ENCODE assay signal across 20 cellular contexts in genomic region chr16:88472637-88473205, GRCh38. TPM values are rescaled to one million over a fixed set of nuclear protein-coding genes. Genes with fewer than 3 reads are reported as not detected.
A peak's percentile ranks its signal among the peaks of the same experiment; 100 is the strongest.
DNase-seq lines count a peak whose midpoint lies in the region; ATAC-seq and TF ChIP-seq lines count a peak whose summit lies in the region.
"Had no signal": no experiment of that assay in that cellular context is flagged by ENCODE, and none has a peak within 500 bp of the region (broad histone marks: within the 10 kb centered on the region; RNA-seq: fewer than 3 reads in every experiment).

No MANE protein-coding gene starts in this region.

- no peaks in the 10 kb centered on the region for H3K27me3 Mint-ChIP-seq in activated T-cell treated with anti-CD3 and anti-CD28 coated beads, Interleukin-2, amount 50 U/mL, for 24 hours
- H3K27me3 Mint-ChIP-seq in activated T-cell treated with anti-CD3 and anti-CD28 coated beads, Interleukin-2, amount 50 U/mL, for 72 hours (ENCODE audit: low read depth): no peaks in the 10 kb centered on the region
- no peaks in the 10 kb centered on the region for H3K27me3 Mint-ChIP-seq in central memory CD8-positive, alpha-beta T cell
- H3K27me3 Mint-ChIP-seq: memory B cell had no signal

- intact Hi-C loops in right cardiac atrium (cut with DNase I): no loop called here

- WGBS in right cardiac atrium: 58% methylated on average over 22 of the region's 22 CpGs

- in situ Hi-C loops in GM13977 (cut with MboI; ENCODE audit: low pct_unique_long_range_greater_than_20kb, low sequenced_read_pairs, unreplicated experiment): no loop called here

- H3K4me3 ChIP-seq in right cardiac atrium (ENCODE audit: low read length) (peak overlapping the region; percentile 23), subcutaneous abdominal adipose tissue (ENCODE audit: low read depth in 1 of 5, low read length in 5 of 5) (peak overlapping the region in 3 of 5 donors; percentile 27 to 35 (median 31))
- H3K4me3 ChIP-seq: thyroid gland had no signal

- no peaks in the 10 kb centered on the region for H3K36me3 ChIP-seq in subcutaneous abdominal adipose tissue (ENCODE audit: control insufficient read depth in 5 of 5, insufficient read depth in 5 of 5, low read length in 5 of 5)
- H3K36me3 ChIP-seq: esophagus muscularis mucosa, thyroid gland had no signal

- peaks cover 3% of the 10 kb centered on the region for H3K36me3 Mint-ChIP-seq in activated T-cell treated with anti-CD3 and anti-CD28 coated beads, Interleukin-2, amount 50 U/mL, for 24 hours (ENCODE audit: low read depth)
- peaks cover 0 to 1% of the 10 kb centered on the region in 2 donors for H3K36me3 Mint-ChIP-seq in activated T-cell treated with anti-CD3 and anti-CD28 coated beads, Interleukin-2, amount 50 U/mL, for 72 hours (ENCODE audit: insufficient read depth in 2 of 2)
- peaks cover 39% of the 10 kb centered on the region for H3K36me3 Mint-ChIP-seq in central memory CD8-positive, alpha-beta T cell (ENCODE audit: insufficient read depth)
- H3K36me3 Mint-ChIP-seq: CD14-positive monocyte, memory B cell had no signal

- TF ChIP-seq CTCF in GM13977 (IDR thresholded peaks at IDR 0.05; ENCODE audit: extremely low read depth, insufficient read depth, missing control alignments) (no peak), omental fat pad (IDR thresholded peaks at IDR 0.05) (no peak)

- H3K9me3 ChIP-seq in right cardiac atrium (ENCODE audit: control insufficient read depth, low read length) (no peaks in the 10 kb centered on the region), subcutaneous abdominal adipose tissue (ENCODE audit: control insufficient read depth in 5 of 5, low read length in 5 of 5) (no peaks in the 10 kb centered on the region)
- H3K9me3 ChIP-seq: esophagus muscularis mucosa, thyroid gland had no signal

- no peak for DNase-seq in activated T-cell treated with anti-CD3 and anti-CD28 coated beads, Interleukin-2, amount 50 U/mL, for 24 hours
- no peak for DNase-seq in activated T-cell treated with anti-CD3 and anti-CD28 coated beads, Interleukin-2, amount 50 U/mL, for 72 hours
- no peak for DNase-seq in central memory CD8-positive, alpha-beta T cell (ENCODE audit: low spot score in 2 of 2)
- DNase-seq in right cardiac atrium: peak; percentile 76 to 89 (median 87)
- DNase-seq in NCI-H748 treated with DMSO at 0.1 percent for 48 hours (lab: John Stamatoyannopoulos, UW): no peak
- DNase-seq in GM13977 (ENCODE audit: low spot score): no peak
- DNase-seq in omental fat pad (ENCODE audit: low spot score): no peak
- DNase-seq: 8988T; caudate nucleus; H7; NCI-H187; NCI-H226; NK-92 treated with Interleukin-12 subunit alpha and Interleukin-12 subunit beta, amount 100 ng/mL, for 24 hours; stimulated activated CD4-positive, alpha-beta T cell treated with anti-CD3 and anti-CD28 coated beads, Interleukin-12 subunit alpha, Interleukin-12 subunit beta, amount 100 ng/mL, for 4 hours; thyroid gland had no signal

- peak overlapping the region; percentile 40 for H3K27ac Mint-ChIP-seq in activated T-cell treated with anti-CD3 and anti-CD28 coated beads, Interleukin-2, amount 50 U/mL, for 24 hours
- H3K27ac Mint-ChIP-seq in activated T-cell treated with anti-CD3 and anti-CD28 coated beads, Interleukin-2, amount 50 U/mL, for 72 hours: no peak overlapping the region
- H3K27ac Mint-ChIP-seq in central memory CD8-positive, alpha-beta T cell (ENCODE audit: low read depth): no peak overlapping the region
- H3K27ac Mint-ChIP-seq: CD14-positive monocyte, memory B cell had no signal

- peak overlapping the region; percentile 60 for H3K27ac ChIP-seq in right cardiac atrium (ENCODE audit: low read length)
- H3K27ac ChIP-seq in subcutaneous abdominal adipose tissue (ENCODE audit: low read depth, low read length): no peak overlapping the region
- H3K27ac ChIP-seq: VCaP had no signal

- ATAC-seq in activated T-cell treated with anti-CD3 and anti-CD28 coated beads, Interleukin-2, amount 50 U/mL, for 72 hours (replicated peaks in 1 of 2): no peak
- ATAC-seq in central memory CD8-positive, alpha-beta T cell (replicated peaks; ENCODE audit: extremely low read depth, poor library complexity, severe bottlenecking): no peak
- ATAC-seq in right cardiac atrium (peak; percentile 51 to 61), omental fat pad (ENCODE audit: low FRiP score) (no peak)

- no peaks in the 10 kb centered on the region for H3K27me3 ChIP-seq in right cardiac atrium (ENCODE audit: control insufficient read depth, insufficient read depth)
- peaks cover 2 to 25% (median 15%) of the 10 kb centered on the region in 5 donors for H3K27me3 ChIP-seq in subcutaneous abdominal adipose tissue (ENCODE audit: control insufficient read depth in 5 of 5, insufficient read depth in 4 of 5, low read length in 5 of 5)
- H3K27me3 ChIP-seq: thyroid gland had no signal

- no peaks in the 10 kb centered on the region for H3K9me3 Mint-ChIP-seq in activated T-cell treated with anti-CD3 and anti-CD28 coated beads, Interleukin-2, amount 50 U/mL, for 24 hours
- H3K9me3 Mint-ChIP-seq in activated T-cell treated with anti-CD3 and anti-CD28 coated beads, Interleukin-2, amount 50 U/mL, for 72 hours: no peaks in the 10 kb centered on the region
- no peaks in the 10 kb centered on the region for H3K9me3 Mint-ChIP-seq in central memory CD8-positive, alpha-beta T cell
- H3K9me3 Mint-ChIP-seq: CD14-positive monocyte, memory B cell had no signal

- H3K4me3 Mint-ChIP-seq in activated T-cell treated with anti-CD3 and anti-CD28 coated beads, Interleukin-2, amount 50 U/mL, for 24 hours: no peak overlapping the region
- no peak overlapping the region for H3K4me3 Mint-ChIP-seq in activated T-cell treated with anti-CD3 and anti-CD28 coated beads, Interleukin-2, amount 50 U/mL, for 72 hours
- H3K4me3 Mint-ChIP-seq in central memory CD8-positive, alpha-beta T cell: peak overlapping the region; percentile 29
- H3K4me3 Mint-ChIP-seq: CD14-positive monocyte, memory B cell had no signal

- peaks cover 54% of the 10 kb centered on the region for H3K4me1 Mint-ChIP-seq in activated T-cell treated with anti-CD3 and anti-CD28 coated beads, Interleukin-2, amount 50 U/mL, for 24 hours (ENCODE audit: low read depth)
- H3K4me1 Mint-ChIP-seq in activated T-cell treated with anti-CD3 and anti-CD28 coated beads, Interleukin-2, amount 50 U/mL, for 72 hours (ENCODE audit: low read depth): peaks cover 31% of the 10 kb centered on the region
- H3K4me1 Mint-ChIP-seq in central memory CD8-positive, alpha-beta T cell: peaks cover 48% of the 10 kb centered on the region
- H3K4me1 Mint-ChIP-seq: CD14-positive monocyte had no signal

- peak overlapping the region in 4 of 5 donors; percentile 13 to 53 (median 30) for H3K9ac ChIP-seq in subcutaneous abdominal adipose tissue (ENCODE audit: low read length in 5 of 5)

- H3K4me1 ChIP-seq in right cardiac atrium (ENCODE audit: control insufficient read depth, insufficient read depth, low read length): peaks cover 7% of the 10 kb centered on the region
- H3K4me1 ChIP-seq in subcutaneous abdominal adipose tissue (ENCODE audit: control insufficient read depth in 5 of 5, insufficient read depth in 5 of 5, low read length in 5 of 5): peaks cover 0 to 7% (median 0%) of the 10 kb centered on the region in 5 donors
- H3K4me1 ChIP-seq: thyroid gland had no signal

RNA-seq across cellular contexts. Expression of gene ZFPM1, which starts 19.6 kb away (rescaled TPM):
- total RNA-seq in activated T-cell treated with anti-CD3 and anti-CD28 coated beads, Interleukin-2, amount 50 U/mL, for 72 hours: 10 to 100 TPM; 12.2 to 13.8 TPM
- total RNA-seq in right cardiac atrium: 10 to 100 TPM in 1 of 4 donors, 1 to 10 TPM in 3; 8.1 to 11.4 (median 8.7) TPM
- 7.7 TPM for polyA plus RNA-seq in right cardiac atrium
- total RNA-seq in omental fat pad: 1 to 10 TPM in 2 of 4 donors, under 1 TPM in 2; 0.50 to 4.0 (median 1.3) TPM

Comparison
In these comparisons a context has a peak if more than half of its experiments do, and no peak if none do; other contexts are left out.
1. DNase-seq: peak in right cardiac atrium (3 of 3); none in activated T-cell treated with anti-CD3 and anti-CD28 coated beads, Interleukin-2, amount 50 U/mL, for 24 hours (single experiment), activated T-cell treated with anti-CD3 and anti-CD28 coated beads, Interleukin-2, amount 50 U/mL, for 72 hours (0 of 2), central memory CD8-positive, alpha-beta T cell (0 of 2), NCI-H748 treated with DMSO at 0.1 percent for 48 hours (single experiment), GM13977 (single experiment) and omental fat pad (single experiment).
2. ATAC-seq: peak in right cardiac atrium (2 of 2); none in activated T-cell treated with anti-CD3 and anti-CD28 coated beads, Interleukin-2, amount 50 U/mL, for 72 hours (0 of 2), central memory CD8-positive, alpha-beta T cell (single experiment) and omental fat pad (single experiment).